18 cellular contexts compared by ENCODE assay signal in genomic region chr4:156934259-156934635, GRCh38. TPM values are rescaled to one million over a fixed set of nuclear protein-coding genes. Genes with fewer than 3 reads are reported as not detected.
"Had no signal": no experiment of that assay in that cellular context is flagged by ENCODE, and none has a peak within 500 bp of the region (broad histone marks: within the 10 kb centered on the region; RNA-seq: fewer than 3 reads in every experiment).

No MANE protein-coding gene starts in this region.

- H3K27ac ChIP-seq: cardiac muscle cell, gastroesophageal sphincter, heart left ventricle, neutrophil, spleen, thoracic aorta, upper lobe of right lung had no signal

- H3K27me3 Mint-ChIP-seq: activated CD4-positive, alpha-beta memory T cell treated with anti-CD3 and anti-CD28 coated beads for 36 hours; stimulated activated naive B cell treated with anti-CD40 and anti-IgM and Interleukin-4, amounts not matched to agents 10 μg/mL and 1 μg/mL and 100 μg/mL, for 72 hours had no signal

- H3K4me3 Mint-ChIP-seq: activated CD4-positive, alpha-beta memory T cell treated with anti-CD3 and anti-CD28 coated beads for 36 hours; activated T-helper 1 cell treated with anti-CD3 and anti-CD28 coated beads, Interleukin-12 subunit alpha, Interleukin-12 subunit beta, Interleukin-2, Interleukin-4 antibody, amounts not matched to agents 30 ng/mL and 10 ng/mL and 1 ng/mL, durations not matched to agents 14 hours and 24 hours and 36 hours; natural killer cell; stimulated activated naive B cell treated with anti-CD40 and anti-IgM and Interleukin-4, amounts not matched to agents 10 μg/mL and 1 μg/mL and 100 μg/mL, for 72 hours had no signal

- H3K36me3 Mint-ChIP-seq: activated CD4-positive, alpha-beta memory T cell treated with anti-CD3 and anti-CD28 coated beads for 36 hours; activated naive CD4-positive, alpha-beta T cell treated with anti-CD3 and anti-CD28 coated beads, Interleukin-2, amount 50 U/mL, for 72 hours; natural killer cell; stimulated activated naive B cell treated with anti-CD40 and anti-IgM and Interleukin-4, amounts not matched to agents 10 μg/mL and 1 μg/mL and 100 μg/mL, for 72 hours had no signal

- H3K9me3 Mint-ChIP-seq: activated T-helper 1 cell treated with anti-CD3 and anti-CD28 coated beads, Interleukin-12 subunit alpha, Interleukin-12 subunit beta, Interleukin-2, Interleukin-4 antibody, amounts not matched to agents 30 ng/mL and 10 ng/mL and 1 ng/mL, durations not matched to agents 14 hours and 24 hours and 36 hours had no signal

- DNase-seq: activated CD4-positive, alpha-beta memory T cell treated with anti-CD3 and anti-CD28 coated beads for 36 hours; activated gamma-delta T cell treated with Interleukin-2 at 50 U/mL for 16 hours; activated T-cell treated with anti-CD3 and anti-CD28 coated beads for 4 hours; adrenal gland; heart left ventricle; natural killer cell; sigmoid colon; spleen; stimulated activated CD4-positive, alpha-beta T cell treated with anti-CD3 and anti-CD28 coated beads, Interleukin-4, amount 100 ng/mL, for 4 hours; stimulated activated naive B cell treated with anti-CD40 and anti-IgM and Interleukin-4, amounts not matched to agents 10 μg/mL and 1 μg/mL and 100 μg/mL, for 72 hours; T-helper 2 cell; upper lobe of right lung had no signal

- H3K27me3 ChIP-seq: adrenal gland, cardiac muscle cell, gastroesophageal sphincter, heart left ventricle, neutrophil, sigmoid colon, spleen, upper lobe of right lung had no signal

- H3K36me3 ChIP-seq: adrenal gland, cardiac muscle cell, gastroesophageal sphincter, heart left ventricle, neutrophil, sigmoid colon, spleen, thoracic aorta, upper lobe of right lung had no signal

- H3K4me1 ChIP-seq: spleen, upper lobe of right lung had no signal

- H3K27ac Mint-ChIP-seq: activated CD4-positive, alpha-beta memory T cell treated with anti-CD3 and anti-CD28 coated beads for 36 hours; activated naive CD4-positive, alpha-beta T cell treated with anti-CD3 and anti-CD28 coated beads, Interleukin-2, amount 50 U/mL, for 72 hours; activated T-helper 1 cell treated with anti-CD3 and anti-CD28 coated beads, Interleukin-12 subunit alpha, Interleukin-12 subunit beta, Interleukin-2, Interleukin-4 antibody, amounts not matched to agents 30 ng/mL and 10 ng/mL and 1 ng/mL, durations not matched to agents 14 hours and 24 hours and 36 hours; natural killer cell; stimulated activated naive B cell treated with anti-CD40 and anti-IgM and Interleukin-4, amounts not matched to agents 10 μg/mL and 1 μg/mL and 100 μg/mL, for 72 hours had no signal

- H3K4me3 ChIP-seq: adrenal gland, cardiac muscle cell, gastroesophageal sphincter, heart left ventricle, sigmoid colon, spleen, thoracic aorta, upper lobe of right lung had no signal

- H3K9me3 ChIP-seq: adrenal gland, gastroesophageal sphincter, neutrophil, sigmoid colon, spleen, thoracic aorta, upper lobe of right lung had no signal

- ATAC-seq: activated naive CD4-positive, alpha-beta T cell treated with anti-CD3 and anti-CD28 coated beads, Interleukin-2, amount 50 U/mL, for 72 hours; gastroesophageal sphincter; heart left ventricle; natural killer cell; stimulated activated naive B cell treated with anti-CD40 and anti-IgM and Interleukin-4, amounts not matched to agents 10 μg/mL and 1 μg/mL and 100 μg/mL, for 72 hours; upper lobe of right lung had no signal

- H3K4me1 Mint-ChIP-seq: natural killer cell; stimulated activated naive B cell treated with anti-CD40 and anti-IgM and Interleukin-4, amounts not matched to agents 10 μg/mL and 1 μg/mL and 100 μg/mL, for 72 hours had no signal

RNA-seq across cellular contexts. Expression of gene PDGFC, which starts 37.4 kb away (rescaled TPM):
- total RNA-seq: activated CD4-positive, alpha-beta memory T cell treated with anti-CD3 and anti-CD28 coated beads for 36 hours; activated naive CD4-positive, alpha-beta T cell treated with anti-CD3 and anti-CD28 coated beads, Interleukin-2, amount 50 U/mL, for 72 hours; activated T-helper 1 cell treated with anti-CD3 and anti-CD28 coated beads, Interleukin-12 subunit alpha, Interleukin-12 subunit beta, Interleukin-2, Interleukin-4 antibody, amounts not matched to agents 30 ng/mL and 10 ng/mL and 1 ng/mL, durations not matched to agents 14 hours and 24 hours and 36 hours had no signal
